ENCODE assay signal across 23 cellular contexts in genomic region chr6:118875672-118876071, GRCh38. TPM values are rescaled to one million over a fixed set of nuclear protein-coding genes. Genes with fewer than 3 reads are reported as not detected.
DNase-seq lines count a peak whose midpoint lies in the region; ATAC-seq lines count a peak whose summit lies in the region.
"Had no signal": no experiment of that assay in that cellular context is flagged by ENCODE, and none has a peak within 500 bp of the region (broad histone marks: within the 10 kb centered on the region; RNA-seq: fewer than 3 reads in every experiment).

No MANE protein-coding gene starts in this region.

- H3K4me1 ChIP-seq in aorta (ENCODE audit: control insufficient read depth in 1 of 2, insufficient read depth in 2 of 2, low read length in 2 of 2): peaks cover 0 to 4% of the 10 kb centered on the region in 2 donors

- H3K27ac ChIP-seq in aorta (ENCODE audit: low read depth in 1 of 2, low read length in 2 of 2): no peak overlapping the region
- H3K27ac ChIP-seq: cardiac muscle cell, hepatocyte, HL-60, lower lobe of right lung, SK-N-MC had no signal

- intact Hi-C loops in aorta (cut with DNase I): no loop called here

- no peaks in the 10 kb centered on the region for H3K27me3 ChIP-seq in aorta (ENCODE audit: control insufficient read depth in 1 of 2, insufficient read depth in 2 of 2, low read length in 1 of 2)
- H3K27me3 ChIP-seq: adrenal gland, cardiac muscle cell, hepatocyte, MG63 had no signal

- no peak overlapping the region for H3K4me3 ChIP-seq in aorta (ENCODE audit: low read length in 2 of 2)
- H3K4me3 ChIP-seq: adrenal gland, cardiac muscle cell, hepatocyte, lower lobe of right lung, MG63, SK-N-MC had no signal

- peak; percentile 44 for ATAC-seq in left lobe of liver
- no peak for ATAC-seq in HG03342 (IDR thresholded peaks at IDR 0.05; ENCODE audit: unreplicated experiment)
- no peak for ATAC-seq in aorta (ENCODE audit: low FRiP score)
- ATAC-seq in HG02884 (IDR thresholded peaks at IDR 0.05; ENCODE audit: unreplicated experiment): no peak
- ATAC-seq: lower lobe of right lung had no signal

- WGBS in aorta, 2 donors: 82 to 88% methylated on average over 2 of the region's 2 CpGs

- no peaks in the 10 kb centered on the region for H3K9me3 ChIP-seq in aorta (ENCODE audit: control insufficient read depth, low read length)
- H3K9me3 ChIP-seq: adrenal gland, lower lobe of right lung had no signal

- H3K36me3 ChIP-seq in aorta (ENCODE audit: control insufficient read depth in 1 of 2, insufficient read depth in 2 of 2, low read length in 1 of 2): no peaks in the 10 kb centered on the region
- H3K36me3 ChIP-seq: adrenal gland, cardiac muscle cell, lower lobe of right lung had no signal

- DNase-seq in COR-L47 (lab: John Stamatoyannopoulos, UW) (peak; percentile 18), NCI-H1436 treated with DMSO at 0.1 percent for 48 hours (lab: John Stamatoyannopoulos, UW) (peak; percentile 30), NCI-H510A treated with DMSO at 0.1 percent for 48 hours (lab: John Stamatoyannopoulos, UW) (peak; percentile 51), left lobe of liver (ENCODE audit: low spot score) (no peak), putamen (ENCODE audit: low spot score) (no peak), aorta (no peak)
- DNase-seq: activated CD4-positive, alpha-beta memory T cell treated with anti-CD3 and anti-CD28 coated beads for 36 hours; activated CD4-positive, CD25-positive, alpha-beta regulatory T cell; activated gamma-delta T cell treated with Interleukin-2 at 50 U/mL for 16 hours; adrenal gland; C1 segment of cervical spinal cord; dermis blood vessel endothelial cell; DMS 273 treated with DMSO at 0.1 percent for 48 hours; GF-D8; lower lobe of right lung; MG63; NCI-H2107 had no signal

RNA-seq across cellular contexts. Expression of gene ASF1A, which starts 18.3 kb away (rescaled TPM):
- 10.2 TPM for total RNA-seq in left lobe of liver
- 10 to 100 TPM; 11.5 to 12.9 TPM for total RNA-seq in aorta
- polyA plus RNA-seq in aorta: 10 to 100 TPM; 12.4 to 17.4 TPM

RNA-seq across cellular contexts. Expression of gene MCM9, which starts 59.3 kb away (rescaled TPM):
- 5.1 TPM for total RNA-seq in left lobe of liver
- total RNA-seq in aorta: 10 to 100 TPM; 14.8 to 19.1 TPM
- 1 to 10 TPM; 2.8 to 6.7 TPM for polyA plus RNA-seq in aorta

Comparison
In these comparisons a context has a peak if more than half of its experiments do, and no peak if none do; other contexts are left out.
1. DNase-seq: peak in COR-L47 (single experiment), NCI-H1436 treated with DMSO at 0.1 percent for 48 hours (single experiment) and NCI-H510A treated with DMSO at 0.1 percent for 48 hours (single experiment); none in left lobe of liver (single experiment), putamen (single experiment) and aorta (0 of 2).